Comparison of ENCODE assay signal across 21 cellular contexts in the genomic region with DNA sequence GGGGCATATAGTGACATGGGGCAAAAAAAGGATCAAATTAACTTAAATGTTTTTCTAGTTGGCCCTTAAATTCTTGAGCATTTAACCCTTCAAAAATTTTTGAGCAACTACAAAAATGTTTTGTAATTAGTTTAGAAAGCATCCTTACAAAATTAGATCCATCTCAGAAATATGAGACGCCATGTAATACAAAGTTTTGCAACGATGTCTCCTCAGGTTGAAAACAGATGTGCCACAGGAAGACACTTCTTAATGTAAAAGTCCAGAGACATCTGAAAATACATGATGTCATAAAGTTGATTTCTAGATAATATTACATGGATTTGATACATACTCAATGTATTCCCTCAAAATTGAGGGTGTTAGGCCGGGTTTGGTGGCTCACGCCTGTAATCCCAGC.
"Had no signal": no experiment of that assay in that cellular context is flagged by ENCODE, and none has a peak within 500 bp of the region (broad histone marks: within the 10 kb centered on the region; RNA-seq: fewer than 3 reads in every experiment).

No MANE protein-coding gene starts in this region.

- DNase-seq: activated CD4-positive, alpha-beta T cell treated with anti-CD3 and anti-CD28 coated beads, Interleukin-2, amount 10 ng/mL, durations not matched to agents 7 days and 5 days; activated CD8-positive, alpha-beta T cell treated with anti-CD3 and anti-CD28 coated beads, Interleukin-2, amount 10 ng/mL, durations not matched to agents 7 days and 5 days; activated naive CD4-positive, alpha-beta T cell treated with anti-CD3 and anti-CD28 coated beads for 36 hours; activated naive CD8-positive, alpha-beta T cell treated with anti-CD3 and anti-CD28 coated beads, Interleukin-2, amount 50 U/mL, for 24 hours; activated T-cell treated with anti-CD3 and anti-CD28 coated beads, Interleukin-2, amount 50 U/mL, for 24 hours; erythroblast; heart right ventricle; pancreas; sigmoid colon; spleen; stimulated activated CD8-positive, alpha-beta memory T cell treated with anti-CD3 and anti-CD28 coated beads, Interleukin-4, amount 100 ng/mL, for 48 hours; stimulated activated naive CD4-positive, alpha-beta T cell; T-cell; T-helper 9 cell; thyroid gland had no signal

- H3K9me3 ChIP-seq: ascending aorta, breast epithelium, neutrophil, pancreas, sigmoid colon, thyroid gland had no signal

- H3K4me1 ChIP-seq: breast epithelium, heart right ventricle, sigmoid colon, spleen, thyroid gland had no signal

- H3K4me1 Mint-ChIP-seq: activated CD4-positive, alpha-beta T cell treated with anti-CD3 and anti-CD28 coated beads, Interleukin-2, amount 10 ng/mL, durations not matched to agents 7 days and 5 days; activated naive CD8-positive, alpha-beta T cell treated with anti-CD3 and anti-CD28 coated beads, Interleukin-2, amount 50 U/mL, for 24 hours had no signal

- H3K27ac ChIP-seq: breast epithelium, coronary artery, heart right ventricle, neutrophil, sigmoid colon, spleen, thyroid gland had no signal

- H3K27ac Mint-ChIP-seq: activated CD4-positive, alpha-beta T cell treated with anti-CD3 and anti-CD28 coated beads, Interleukin-2, amount 10 ng/mL, durations not matched to agents 7 days and 5 days; activated CD8-positive, alpha-beta T cell treated with anti-CD3 and anti-CD28 coated beads, Interleukin-2, amount 10 ng/mL, durations not matched to agents 7 days and 5 days; activated naive CD4-positive, alpha-beta T cell treated with anti-CD3 and anti-CD28 coated beads for 36 hours; activated naive CD8-positive, alpha-beta T cell treated with anti-CD3 and anti-CD28 coated beads, Interleukin-2, amount 50 U/mL, for 24 hours; natural killer cell treated with Interleukin-12 subunit alpha and Interleukin-12 subunit beta and Interleukin-15 and Interleukin-18, amount 100 ng/mL, for 72 hours; T-cell had no signal

- H3K4me3 ChIP-seq: ascending aorta, breast epithelium, coronary artery, heart right ventricle, pancreas, sigmoid colon, spleen, thyroid gland had no signal

- H3K9me3 Mint-ChIP-seq: activated CD4-positive, alpha-beta T cell treated with anti-CD3 and anti-CD28 coated beads, Interleukin-2, amount 10 ng/mL, durations not matched to agents 7 days and 5 days; activated naive CD4-positive, alpha-beta T cell treated with anti-CD3 and anti-CD28 coated beads for 36 hours; activated naive CD8-positive, alpha-beta T cell treated with anti-CD3 and anti-CD28 coated beads, Interleukin-2, amount 50 U/mL, for 24 hours; activated T-cell treated with anti-CD3 and anti-CD28 coated beads, Interleukin-2, amount 50 U/mL, for 24 hours; natural killer cell treated with Interleukin-12 subunit alpha and Interleukin-12 subunit beta and Interleukin-15 and Interleukin-18, amount 100 ng/mL, for 72 hours; T-cell had no signal

- FAIRE-seq: urothelium cell line had no signal

- H3K27me3 ChIP-seq: ascending aorta, breast epithelium, heart right ventricle, neutrophil, pancreas, sigmoid colon, spleen, thyroid gland had no signal

- ATAC-seq: activated CD8-positive, alpha-beta T cell treated with anti-CD3 and anti-CD28 coated beads, Interleukin-2, amount 10 ng/mL, durations not matched to agents 7 days and 5 days; activated naive CD8-positive, alpha-beta T cell treated with anti-CD3 and anti-CD28 coated beads, Interleukin-2, amount 50 U/mL, for 24 hours; heart right ventricle; natural killer cell treated with Interleukin-12 subunit alpha and Interleukin-12 subunit beta and Interleukin-15 and Interleukin-18, amount 100 ng/mL, for 72 hours; T-cell had no signal

- H3K27me3 Mint-ChIP-seq: activated CD4-positive, alpha-beta T cell treated with anti-CD3 and anti-CD28 coated beads, Interleukin-2, amount 10 ng/mL, durations not matched to agents 7 days and 5 days; activated naive CD8-positive, alpha-beta T cell treated with anti-CD3 and anti-CD28 coated beads, Interleukin-2, amount 50 U/mL, for 24 hours; activated T-cell treated with anti-CD3 and anti-CD28 coated beads, Interleukin-2, amount 50 U/mL, for 24 hours; natural killer cell treated with Interleukin-12 subunit alpha and Interleukin-12 subunit beta and Interleukin-15 and Interleukin-18, amount 100 ng/mL, for 72 hours; T-cell had no signal

- H3K4me3 Mint-ChIP-seq: activated CD4-positive, alpha-beta T cell treated with anti-CD3 and anti-CD28 coated beads, Interleukin-2, amount 10 ng/mL, durations not matched to agents 7 days and 5 days; activated CD8-positive, alpha-beta T cell treated with anti-CD3 and anti-CD28 coated beads, Interleukin-2, amount 10 ng/mL, durations not matched to agents 7 days and 5 days; activated naive CD4-positive, alpha-beta T cell treated with anti-CD3 and anti-CD28 coated beads for 36 hours; activated naive CD8-positive, alpha-beta T cell treated with anti-CD3 and anti-CD28 coated beads, Interleukin-2, amount 50 U/mL, for 24 hours; activated T-cell treated with anti-CD3 and anti-CD28 coated beads, Interleukin-2, amount 50 U/mL, for 24 hours; natural killer cell treated with Interleukin-12 subunit alpha and Interleukin-12 subunit beta and Interleukin-15 and Interleukin-18, amount 100 ng/mL, for 72 hours; T-cell had no signal
